21 cellular contexts compared by ENCODE assay signal in genomic region chr6:167714166-167714565, GRCh38.
"Had no signal": no experiment of that assay in that cellular context is flagged by ENCODE, and none has a peak within 500 bp of the region (broad histone marks: within the 10 kb centered on the region; RNA-seq: fewer than 3 reads in every experiment).

No MANE protein-coding gene starts in this region.

- H3K27me3 ChIP-seq: body of pancreas, cardiac muscle cell, foreskin keratinocyte, ovary, thyroid gland had no signal

- H3K4me3 Mint-ChIP-seq: activated T-cell treated with anti-CD3 and anti-CD28 coated beads, Interleukin-2, amount 50 U/mL, for 4 hours; memory B cell; neural crest cell; WTC11 had no signal

- H3K4me1 ChIP-seq: body of pancreas, foreskin keratinocyte, prostate gland, thyroid gland had no signal

- H3K4me3 ChIP-seq: body of pancreas, cardiac muscle cell, mucosa of descending colon, ovary, prostate gland, thyroid gland had no signal

- H3K27ac ChIP-seq: body of pancreas, cardiac muscle cell, foreskin keratinocyte, ovary, prostate gland, thyroid gland had no signal

- H3K27ac Mint-ChIP-seq: memory B cell, WTC11 had no signal

- FAIRE-seq: endometrium had no signal

- H3K4me1 Mint-ChIP-seq: memory B cell had no signal

- H3K36me3 Mint-ChIP-seq: memory B cell, WTC11 had no signal

- H3K36me3 ChIP-seq: cardiac muscle cell, ovary, prostate gland, thyroid gland had no signal

- ATAC-seq: activated T-cell treated with anti-CD3 and anti-CD28 coated beads, Interleukin-2, amount 50 U/mL, for 4 hours; body of pancreas; foreskin keratinocyte; mucosa of descending colon; stimulated activated naive CD8-positive, alpha-beta T cell treated with anti-CD3 and anti-CD28 coated beads, Interleukin-15, Interleukin-2, amounts not matched to agents 100 U/mL and 50 U/mL, for 24 hours had no signal

- H3K9me3 ChIP-seq: body of pancreas, mucosa of descending colon, ovary, prostate gland, thyroid gland had no signal

- DNase-seq: activated CD8-positive, alpha-beta memory T cell treated with anti-CD3 and anti-CD28 coated beads, Interleukin-2, amount 50 U/mL, for 48 hours; activated naive CD4-positive, alpha-beta T cell treated with anti-CD3 and anti-CD28 coated beads, Interleukin-2, amount 50 U/mL, for 16 hours; activated T-cell treated with anti-CD3 and anti-CD28 coated beads, Interleukin-2, amount 50 U/mL, for 4 hours; anterior cingulate cortex; body of pancreas; foreskin keratinocyte; hippocampal formation; mucosa of descending colon; ovary; stimulated activated CD4-positive, alpha-beta T cell treated with anti-CD3 and anti-CD28 coated beads, Interleukin-12 subunit alpha, Interleukin-12 subunit beta, amount 100 ng/mL, for 4 hours; stimulated activated CD4-positive, alpha-beta T cell treated with anti-CD3 and anti-CD28 coated beads, Interleukin-4, amount 100 ng/mL, for 4 hours; stimulated activated naive CD8-positive, alpha-beta T cell treated with anti-CD3 and anti-CD28 coated beads, Interleukin-15, Interleukin-2, amounts not matched to agents 100 U/mL and 50 U/mL, for 24 hours; substantia nigra; T-helper 9 cell; thyroid gland had no signal

- H3K9me3 Mint-ChIP-seq: activated T-cell treated with anti-CD3 and anti-CD28 coated beads, Interleukin-2, amount 50 U/mL, for 4 hours; memory B cell had no signal
